9 cellular contexts compared by ENCODE assay signal in genomic region chr2:159677654-159678053, GRCh38. TPM values are rescaled to one million over a fixed set of nuclear protein-coding genes. Genes with fewer than 3 reads are reported as not detected.
DNase-seq lines count a peak whose midpoint lies in the region; ATAC-seq and TF ChIP-seq lines count a peak whose summit lies in the region.
"Had no signal": no experiment of that assay in that cellular context is flagged by ENCODE, and none has a peak within 500 bp of the region (broad histone marks: within the 10 kb centered on the region; RNA-seq: fewer than 3 reads in every experiment).

No MANE protein-coding gene starts in this region.

- H3K9me2 ChIP-seq in SK-N-SH, result no peaks in the 10 kb centered on the region

- intact Hi-C loops in A673 (cut with micrococcal nuclease; ENCODE audit: unreplicated experiment), result no loop called here

- H3K9me3 ChIP-seq in A673 (ENCODE audit: low read depth, low read length, poor library complexity, severe bottlenecking), result no peaks in the 10 kb centered on the region
- H3K9me3 ChIP-seq in SK-N-SH, result no peaks in the 10 kb centered on the region

- no peak for TF ChIP-seq EP300 in SK-N-SH (IDR thresholded peaks at IDR 0.05; ENCODE audit: borderline replicate concordance in 1 of 2, low read depth in 1 of 2, low read length in 1 of 2)

- H3K4me1 ChIP-seq in A673 (ENCODE audit: insufficient read depth, low read length, poor library complexity, severe bottlenecking) (no peaks in the 10 kb centered on the region), SK-N-SH (ENCODE audit: control insufficient read depth in 1 of 2, insufficient read depth in 2 of 2, low read depth in 1 of 2, low read length in 1 of 2) (no peaks in the 10 kb centered on the region; a peak in 1 of 4 replicates)

- H3F3A ChIP-seq in SK-N-SH (replicated peaks; ENCODE audit: insufficient read depth), result peaks cover 7% of the 10 kb centered on the region

- H2AFZ ChIP-seq in SK-N-SH (ENCODE audit: low read depth), result no peak overlapping the region

- no TSS peak for BruUV-seq in A673 (replicated peaks; lab: Mats Ljungman, UMichigan)

- H3K36me3 ChIP-seq in A673 (ENCODE audit: insufficient read depth, low read length, poor library complexity, severe bottlenecking) (no peaks in the 10 kb centered on the region), SK-N-SH (replicated peaks in 1 of 2; ENCODE audit: control insufficient read depth in 1 of 2, insufficient read depth in 2 of 2, low read length in 1 of 2) (no peaks in the 10 kb centered on the region)

- CTCF ChIA-PET in A673 (lab: Charles Lee), result interaction anchor here (0.5 kb wide), 1 partner anchor 62 kb away, joined by 5 read pairs; no protein-coding TSS in a partner anchor
- CTCF ChIA-PET in SK-N-SH (lab: Yijun Ruan, JAX), result interaction anchor here (0.7 to 1.2 kb wide), 10 partner anchors 10 to 394 kb away, joined by 3 to 5 read pairs (median 3); partner anchors contain the start of genes BAZ2B and MARCHF7

- no peaks in the 10 kb centered on the region for H4K20me1 ChIP-seq in SK-N-SH (ENCODE audit: insufficient read depth)

- H3K27me3 ChIP-seq in A673 (replicated peaks; ENCODE audit: insufficient read depth, low read depth, low read length, poor library complexity) (no peaks in the 10 kb centered on the region), SK-N-SH (ENCODE audit: insufficient read depth) (no peaks in the 10 kb centered on the region)

- no peak overlapping the region for H3K4me2 ChIP-seq in SK-N-SH

- TF ChIP-seq RAD21 in SK-N-SH (IDR thresholded peaks at IDR 0.05; ENCODE audit: low read length), result peak; percentile 66

- H3K4me3 ChIP-seq in A673 (ENCODE audit: low read depth, low read length, poor library complexity, severe bottlenecking), result no peak overlapping the region
- no peak overlapping the region for H3K4me3 ChIP-seq in SK-N-SH (ENCODE audit: low read depth in 2 of 2, low read length in 1 of 2)
- no peak overlapping the region for H3K4me3 ChIP-seq in fibroblast of villous mesenchyme (ENCODE audit: low read depth, low read length)
- H3K4me3 ChIP-seq: lung had no signal

- H3K27ac ChIP-seq in A673 (ENCODE audit: low read depth, low read length, poor library complexity, severe bottlenecking) (no peak overlapping the region), SK-N-SH (ENCODE audit: low read depth in 2 of 2, low read length in 1 of 2) (no peak overlapping the region)

- TF ChIP-seq CTCF in A673 (conservative IDR thresholded peaks at IDR 0.05; ENCODE audit: low read depth, low read length) (peak; percentile 53), SK-N-SH (IDR thresholded peaks at IDR 0.05) (peak; percentile 62), fibroblast of villous mesenchyme (IDR thresholded peaks at IDR 0.05; ENCODE audit: insufficient read depth, low read depth, low read length) (peak; percentile 27)

- ATAC-seq in GM21786 (IDR thresholded peaks at IDR 0.05; ENCODE audit: unreplicated experiment), result no peak
- ATAC-seq in HG02588 (IDR thresholded peaks at IDR 0.05; ENCODE audit: unreplicated experiment), result no peak

- H3K9ac ChIP-seq in SK-N-SH, result no peak overlapping the region

- 98% methylated on average over 1 of the region's 1 CpG for WGBS in SK-N-SH (ENCODE audit: low lambda C conversion rate)

- POLR2A ChIA-PET in A673 (lab: Charles Lee; ENCODE audit: low non-redundant PET), result no interaction called here
- POLR2A ChIA-PET in SK-N-SH (lab: Yijun Ruan, JAX), result no interaction called here

- no peaks in the 10 kb centered on the region for H3K79me2 ChIP-seq in SK-N-SH (ENCODE audit: insufficient read depth)

- DNase-seq in A673 (ENCODE audit: low spot score) (peak; percentile 5), HCEC 1CT (peak; percentile 27), SK-N-SH (peak; percentile 23), fibroblast of villous mesenchyme (ENCODE audit: low read depth) (peak; percentile 26), DMS79 treated with DMSO at 0.1 percent for 48 hours (lab: John Stamatoyannopoulos, UW) (no peak)
- no peak for DNase-seq in stimulated activated naive CD4-positive, alpha-beta T cell (lab: John Stamatoyannopoulos, UW)

TF ChIP-seq in SK-N-SH, 30 proteins besides CTCF, POLR2A, EP300 and RAD21:
- TF ChIP-seq SMC3 (IDR thresholded peaks at IDR 0.05; ENCODE audit: low read depth, low read length) (peak; percentile 34; the same call in 1 of the 2 replicates), TEAD4 (IDR thresholded peaks at IDR 0.05; ENCODE audit: borderline replicate concordance, insufficient read depth) (no peak)

RNA-seq across cellular contexts. Expression of gene MARCHF7, which starts 34.7 kb away (rescaled TPM):
- total RNA-seq in A673 (2021), result 94.9 and 99.9 TPM in 2 replicates
- 18.4 and 20.3 TPM in 2 replicates for polyA plus RNA-seq in SK-N-SH (2012; rRNA removed)
- 32.2 and 33.0 TPM in 2 replicates for polyA plus RNA-seq in SK-N-SH (2012; cell fraction: cytosol; rRNA removed)
- polyA plus RNA-seq in SK-N-SH (2012; cell fraction: nucleus; rRNA removed), result 13.2 and 34.5 TPM in 2 replicates
- total RNA-seq in fibroblast of villous mesenchyme, result 80.5 and 158 TPM in 2 replicates

Comparison
In these comparisons a context has a peak if more than half of its experiments do, and no peak if none do; other contexts are left out.
1. DNase-seq: peak in A673 (single experiment), HCEC 1CT (single experiment), SK-N-SH (single experiment) and fibroblast of villous mesenchyme (single experiment); none in stimulated activated naive CD4-positive, alpha-beta T cell (0 of 6) and DMS79 treated with DMSO at 0.1 percent for 48 hours (single experiment).
2. Peak in every context shown above with its lines, with median percentiles within 50 percentile points of each other: CTCF ChIP-seq.